27 cellular contexts compared by ENCODE assay signal in the genomic region with DNA sequence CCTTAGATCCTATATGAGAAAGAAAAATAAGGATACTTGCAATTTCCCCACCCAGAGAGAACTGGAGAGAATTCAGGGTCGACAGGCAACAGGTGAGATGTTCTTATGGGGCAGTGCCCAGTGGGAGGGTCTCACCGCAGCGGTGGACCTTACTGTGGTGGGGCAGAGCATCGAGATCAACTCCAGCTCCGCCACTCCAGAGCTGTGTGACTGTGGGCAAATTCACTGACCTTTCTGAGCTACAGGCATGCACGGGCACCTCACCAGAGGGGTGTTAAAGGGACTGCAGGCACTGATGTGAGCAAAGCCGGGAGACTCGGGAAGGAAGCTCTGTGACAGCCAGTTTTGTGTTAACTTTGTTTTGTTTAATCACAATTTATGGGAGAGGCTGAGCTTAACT. TPM values are rescaled to one million over a fixed set of nuclear protein-coding genes. Genes with fewer than 3 reads are reported as not detected.
DNase-seq lines count a peak whose midpoint lies in the region; ATAC-seq, FAIRE-seq and TF ChIP-seq lines count a peak whose summit lies in the region.
"Had no signal": no experiment of that assay in that cellular context is flagged by ENCODE, and none has a peak within 500 bp of the region (broad histone marks: within the 10 kb centered on the region; RNA-seq: fewer than 3 reads in every experiment).

No MANE protein-coding gene starts in this region.

- POLR2A ChIA-PET in HEK293 (lab: Yijun Ruan, JAX): no interaction called here

- no peaks in the 10 kb centered on the region for H3K9me3 Mint-ChIP-seq in chondrocyte (ENCODE audit: low read depth)
- H3K9me3 Mint-ChIP-seq in mesothelial cell of epicardium: no peaks in the 10 kb centered on the region

- H3K27ac Mint-ChIP-seq in chondrocyte (ENCODE audit: unreplicated experiment) (no peak overlapping the region), mesothelial cell of epicardium (no peak overlapping the region)

- intact Hi-C loops in gastrocnemius medialis (cut with DNase I; ENCODE audit: low total_unique reads): no loop called here

- TF ChIP-seq CTCF in HEK293 (tag by site-specific recombination; IDR thresholded peaks at IDR 0.05) (no peak), chondrocyte (IDR thresholded peaks at IDR 0.05) (no peak), gastrocnemius medialis (IDR thresholded peaks at IDR 0.05 in 4 of 5, conservative IDR thresholded peaks at IDR 0.05 in 1 of 5) (no peak), mesothelial cell of epicardium (IDR thresholded peaks at IDR 0.05; ENCODE audit: unreplicated experiment) (no peak)

- ATAC-seq in gastrocnemius medialis: no peak
- ATAC-seq: PC-3, Right ventricle myocardium inferior had no signal

- no peak overlapping the region for H3K9ac ChIP-seq in muscle layer of colon (ENCODE audit: low read length)

- H3K4me1 Mint-ChIP-seq in chondrocyte (ENCODE audit: low read depth) (peaks cover 16% of the 10 kb centered on the region), mesothelial cell of epicardium (peaks cover 22% of the 10 kb centered on the region)

- H3K4me1 ChIP-seq in HEK293 (ENCODE audit: control insufficient read depth, insufficient read depth, low read length) (peaks cover 9% of the 10 kb centered on the region), muscle layer of colon (ENCODE audit: insufficient read depth, low read length) (peaks cover 76% of the 10 kb centered on the region), gastrocnemius medialis (peaks cover 61 to 89% of the 10 kb centered on the region in 2 donors)

- H3K9me3 ChIP-seq in HEK293 (ENCODE audit: control insufficient read depth, insufficient read depth, low read depth, low read length): no peaks in the 10 kb centered on the region
- no peaks in the 10 kb centered on the region for H3K9me3 ChIP-seq in muscle layer of colon (ENCODE audit: low read length)
- H3K9me3 ChIP-seq in gastrocnemius medialis: no peaks in the 10 kb centered on the region
- no peaks in the 10 kb centered on the region for H3K9me3 ChIP-seq in MG63
- H3K9me3 ChIP-seq: BE2C, HAP-1 had no signal

- H3K4me3 ChIP-seq in HEK293 (ENCODE audit: low read depth, low read length) (no peak overlapping the region), muscle layer of colon (ENCODE audit: low read depth in 1 of 2, low read length in 2 of 2) (no peak overlapping the region), gastrocnemius medialis (no peak overlapping the region), MG63 (no peak overlapping the region)
- H3K4me3 ChIP-seq: HAP-1 had no signal

- H3K27me3 ChIP-seq in muscle layer of colon (ENCODE audit: control insufficient read depth in 1 of 2, insufficient read depth in 2 of 2, low read length in 2 of 2): no peaks in the 10 kb centered on the region
- H3K27me3 ChIP-seq in gastrocnemius medialis: no peaks in the 10 kb centered on the region
- H3K27me3 ChIP-seq in MG63: no peaks in the 10 kb centered on the region
- H3K27me3 ChIP-seq: BE2C had no signal

- no peak for TF ChIP-seq POLR2A in gastrocnemius medialis (IDR thresholded peaks at IDR 0.05)

- FAIRE-seq in HTR-8/SVneo (lab: Jason Lieb, UNC): no peak
- FAIRE-seq: GM18507 had no signal

- H3K4me3 Mint-ChIP-seq in chondrocyte (ENCODE audit: unreplicated experiment): no peak overlapping the region
- no peak overlapping the region for H3K4me3 Mint-ChIP-seq in mesothelial cell of epicardium

- in situ Hi-C loops in gastrocnemius medialis (cut with MboI; ENCODE audit: low sequenced_read_pairs in 4 of 4): loop anchor here in 1 of 4 donors (25.0 kb wide), 1 partner anchor 929 kb away; no protein-coding TSS in a partner anchor

- peaks cover 7% of the 10 kb centered on the region for H3K36me3 Mint-ChIP-seq in chondrocyte (ENCODE audit: low read depth)
- peaks cover 7% of the 10 kb centered on the region for H3K36me3 Mint-ChIP-seq in mesothelial cell of epicardium

- H3K36me3 ChIP-seq in HEK293 (ENCODE audit: control insufficient read depth in 2 of 2, insufficient read depth in 1 of 2, low read length in 2 of 2) (peaks cover 0 to 8% of the 10 kb centered on the region in 2 experiments; a peak in 2 of 3 replicates), muscle layer of colon (ENCODE audit: insufficient read depth, low read length) (peaks cover 6% of the 10 kb centered on the region), gastrocnemius medialis (peaks cover 0 to 14% of the 10 kb centered on the region in 2 donors), MG63 (no peaks in the 10 kb centered on the region)
- H3K36me3 ChIP-seq: BE2C had no signal

- H3K27me3 Mint-ChIP-seq in chondrocyte (ENCODE audit: low read depth) (no peaks in the 10 kb centered on the region), mesothelial cell of epicardium (ENCODE audit: low read depth) (no peaks in the 10 kb centered on the region)

- DNase-seq in chondrocyte (ENCODE audit: low spot score) (peak; percentile 50), gastrocnemius medialis (no peak), MG63 (no peak), mesothelial cell of epicardium (ENCODE audit: low spot score in 2 of 2, unreplicated experiment in 2 of 2) (no peak), HTR-8/SVneo (ENCODE audit: insufficient read length, low spot score) (no peak), 8988T (no peak)
- DNase-seq: BE2C, Calu3, DND-41, Kasumi-1, MV-4-11, NCI-H1105, NCI-H1436 treated with DMSO at 0.1 percent for 48 hours, NCI-H187 treated with DMSO at 0.1 percent for 48 hours, NCI-H2171 treated with DMSO at 0.1 percent for 48 hours, NCI-H345, NCI-H510A treated with DMSO at 0.1 percent for 48 hours, NCI-H748 treated with DMSO at 0.1 percent for 48 hours, PC-3 had no signal

- CTCF ChIA-PET in HEK293 (lab: Yijun Ruan, JAX): interaction anchor here (1.0 to 1.4 kb wide), 3 partner anchors 16 to 28 kb away, joined by 3 to 4 read pairs (median 3); no protein-coding TSS in a partner anchor

- H3K27ac ChIP-seq in HEK293 (ENCODE audit: extremely low read depth, low read depth, low read length) (no peak overlapping the region), muscle layer of colon (ENCODE audit: low read depth, low read length) (peak overlapping the region; percentile 35), gastrocnemius medialis (peak overlapping the region; percentile 17 to 94 (median 57))
- H3K27ac ChIP-seq: HL-60 had no signal

TF ChIP-seq in HEK293, 187 proteins besides CTCF, POLR2A, EP300 and RAD21:
- TF ChIP-seq ZNF354C (tag by site-specific recombination; IDR thresholded peaks at IDR 0.05; ENCODE audit: borderline replicate concordance, low read depth) (no peak), SCRT2 (tag by site-specific recombination; IDR thresholded peaks at IDR 0.05) (peak; percentile 75), GFI1B (tag by site-specific recombination; IDR thresholded peaks at IDR 0.05) (no peak), ZNF785 (tag by site-specific recombination; IDR thresholded peaks at IDR 0.05) (no peak), ZNF514 (tag by site-specific recombination; IDR thresholded peaks at IDR 0.05) (no peak), ZBTB21 (tag by site-specific recombination; IDR thresholded peaks at IDR 0.05) (no peak), KLF8 (tag by site-specific recombination; IDR thresholded peaks at IDR 0.05) (no peak)

RNA-seq across cellular contexts. Expression of a gene that starts 30.9 kb away (rescaled TPM):
- 13.0 to 26.2 TPM (median 15.6 TPM) in 3 replicates for total RNA-seq in chondrocyte
- total RNA-seq in gastrocnemius medialis: 100 to 1,000 TPM; 150 to 290 (median 184) TPM
- 0.47 TPM in 1 of 2 replicates, not detected in the other for total RNA-seq in MG63 (2014; rRNA removed; shearing (Covaris generic); ENCODE audit: low replicate concordance)
- total RNA-seq in mesothelial cell of epicardium: 23.6 to 26.1 TPM (median 24.3 TPM) in 3 replicates
- total RNA-seq: M059J, SK-MEL-5 had no signal
